8 cellular contexts compared by ENCODE assay signal in the genomic region with DNA sequence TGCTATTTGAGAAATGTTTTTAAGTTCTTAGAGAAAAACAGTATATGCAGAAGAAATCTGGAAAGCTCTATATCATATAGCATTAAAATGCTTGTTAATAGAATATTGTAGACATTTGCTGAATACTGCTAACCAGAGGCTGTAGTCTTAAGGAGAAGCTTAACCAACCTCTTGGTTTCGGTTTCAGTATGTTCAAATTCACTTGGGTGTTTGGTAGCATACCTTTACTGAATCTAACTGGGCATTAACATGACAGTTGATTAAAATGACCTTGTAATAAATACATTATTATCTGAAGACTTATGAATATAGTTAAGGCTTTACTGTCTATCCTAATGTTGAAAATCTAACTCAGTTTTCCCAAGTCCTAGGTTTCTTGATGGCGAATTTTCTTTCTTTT. TPM values are rescaled to one million over a fixed set of nuclear protein-coding genes. Genes with fewer than 3 reads are reported as not detected.
DNase-seq lines count a peak whose midpoint lies in the region; ATAC-seq, FAIRE-seq and TF ChIP-seq lines count a peak whose summit lies in the region.

No MANE protein-coding gene starts in this region.

- H2AK5ac ChIP-seq in mesendoderm (ENCODE audit: low read length) = no peak overlapping the region

- no peaks in the 10 kb centered on the region for H3K9me3 Mint-ChIP-seq in CD8-positive, alpha-beta memory T cell

- H3K4me3 ChIP-seq in CD8-positive, alpha-beta memory T cell (ENCODE audit: low read length) = peak overlapping the region; percentile 9
- no peak overlapping the region for H3K4me3 ChIP-seq in fibroblast of the aortic adventitia (ENCODE audit: low read depth, low read length)
- no peak overlapping the region for H3K4me3 ChIP-seq in mesendoderm (ENCODE audit: low read length)

- no peak overlapping the region for H2BK5ac ChIP-seq in mesendoderm (ENCODE audit: low read length)

- no peak overlapping the region for H3K23ac ChIP-seq in mesendoderm (ENCODE audit: low read length)

- H3K4me3 Mint-ChIP-seq in CD8-positive, alpha-beta memory T cell = peak overlapping the region; percentile 75 to 100 (median 98)

- no peaks in the 10 kb centered on the region for H3K9me3 ChIP-seq in CD8-positive, alpha-beta memory T cell (ENCODE audit: low read length)

- no peak overlapping the region for H2BK15ac ChIP-seq in mesendoderm (replicated peaks; ENCODE audit: low read depth)

- DNase-seq in CD8-positive, alpha-beta memory T cell = peak in 2 of 5 donors; percentile 28 to 34
- DNase-seq in MV-4-11 (lab: John Stamatoyannopoulos, UW) (peak; percentile 26), fibroblast of the aortic adventitia (ENCODE audit: low read depth) (peak; percentile 40), AML-193 (lab: John Stamatoyannopoulos, UW) (no peak), frontal cortex (ENCODE audit: low spot score in 2 of 2) (no peak), mesendoderm (no peak), NCI-H510A (lab: John Stamatoyannopoulos, UW) (no peak)

- peaks cover 63% of the 10 kb centered on the region for H3K79me2 ChIP-seq in mesendoderm (ENCODE audit: control insufficient read depth, insufficient read depth, low read length)

- H3K36me3 ChIP-seq in CD8-positive, alpha-beta memory T cell (ENCODE audit: insufficient read depth, low read length) = peaks cover 16% of the 10 kb centered on the region
- peaks cover 2% of the 10 kb centered on the region for H3K36me3 ChIP-seq in mesendoderm (ENCODE audit: control insufficient read depth, insufficient read depth, low read length)

- no peak for TF ChIP-seq CTCF in fibroblast of the aortic adventitia (IDR thresholded peaks at IDR 0.05; ENCODE audit: insufficient read depth, low read length)

- H3K27me3 Mint-ChIP-seq in CD8-positive, alpha-beta memory T cell = peaks cover 0 to 3% of the 10 kb centered on the region in 2 donors

- no peak overlapping the region for H3K27ac ChIP-seq in CD8-positive, alpha-beta memory T cell (ENCODE audit: low read depth, low read length)
- no peak overlapping the region for H3K27ac ChIP-seq in mesendoderm (ENCODE audit: low read depth, low read length)

- no peak overlapping the region for H4K8ac ChIP-seq in mesendoderm (ENCODE audit: low read depth, low read length)

- H3K18ac ChIP-seq in mesendoderm (ENCODE audit: low read length) = no peak overlapping the region

- peaks cover 14 to 74% (median 21%) of the 10 kb centered on the region in 3 donors for H3K36me3 Mint-ChIP-seq in CD8-positive, alpha-beta memory T cell

- peak overlapping the region; percentile 81 to 100 (median 90) for H3K27ac Mint-ChIP-seq in CD8-positive, alpha-beta memory T cell

- H3K4ac ChIP-seq in mesendoderm (ENCODE audit: low read depth, low read length) = no peak overlapping the region

- no peak overlapping the region for H3K56ac ChIP-seq in mesendoderm (ENCODE audit: low read length)

- WGBS in mesendoderm (ENCODE audit: extremely low coverage, insufficient coverage, low lambda C conversion rate) = no CpG with 5 or more reads among the region's 2 CpGs

- H2BK120ac ChIP-seq in mesendoderm (ENCODE audit: low read depth, low read length) = no peak overlapping the region

- POLR2A ChIA-PET in CD8-positive, alpha-beta memory T cell (lab: Charles Lee) = interaction anchor here (0.5 to 1.0 kb wide), 2 partner anchors 21 to 261 kb away, joined by 3 to 4 read pairs; partner anchors contain the start of gene DDIAS

- H3K27me3 ChIP-seq in CD8-positive, alpha-beta memory T cell (ENCODE audit: insufficient read depth, low read length, poor library complexity, severe bottlenecking) = no peaks in the 10 kb centered on the region
- H3K27me3 ChIP-seq in mesendoderm (ENCODE audit: insufficient read depth, low read length, poor library complexity) = no peaks in the 10 kb centered on the region

- peak; percentile 43 for ATAC-seq in GM21526 (IDR thresholded peaks at IDR 0.05; ENCODE audit: low FRiP score, unreplicated experiment)

- peaks cover 43% of the 10 kb centered on the region for H3K4me1 ChIP-seq in CD8-positive, alpha-beta memory T cell (ENCODE audit: insufficient read depth, low read length)
- H3K4me1 ChIP-seq in mesendoderm (ENCODE audit: control insufficient read depth, low read depth, low read length) = peaks cover 6% of the 10 kb centered on the region

- H4K5ac ChIP-seq in mesendoderm (ENCODE audit: low read length) = no peak overlapping the region

- peaks cover 8% of the 10 kb centered on the region for H3K79me1 ChIP-seq in mesendoderm (ENCODE audit: low read length)

- no peak for FAIRE-seq in frontal cortex (lab: Jason Lieb, UNC)

- no peak overlapping the region for H3K4me2 ChIP-seq in mesendoderm (ENCODE audit: low read length)

- CTCF ChIA-PET in CD8-positive, alpha-beta memory T cell (lab: Charles Lee) = no interaction called here

- H3K9ac ChIP-seq in mesendoderm (ENCODE audit: low read length) = no peak overlapping the region

- H3K4me1 Mint-ChIP-seq in CD8-positive, alpha-beta memory T cell = peaks cover 67 to 80% (median 78%) of the 10 kb centered on the region in 3 donors

RNA-seq across cellular contexts. Expression of gene PCF11, which starts 5.4 kb away (rescaled TPM):
- total RNA-seq in CD8-positive, alpha-beta memory T cell = 10 to 100 TPM; 58.8 to 63.7 TPM
- 34.2 TPM for polyA plus RNA-seq in CD8-positive, alpha-beta memory T cell
- total RNA-seq in fibroblast of the aortic adventitia (ENCODE audit: low replicate concordance) (47.7 and 49.2 TPM in 2 replicates), frontal cortex (77.0 TPM)
- 32.5 TPM for polyA plus RNA-seq in mesendoderm (2013, experiment 1 of 2)
- polyA plus RNA-seq in mesendoderm (2013, experiment 2 of 2) = 32.6 TPM

RNA-seq across cellular contexts. Expression of gene ANKRD42, which starts 31.1 kb away (rescaled TPM):
- total RNA-seq in CD8-positive, alpha-beta memory T cell = 10 to 100 TPM in 1 of 2 experiments, 1 to 10 TPM in 1; 9.7 to 10.3 TPM
- 6.0 TPM for polyA plus RNA-seq in CD8-positive, alpha-beta memory T cell
- total RNA-seq in fibroblast of the aortic adventitia (ENCODE audit: low replicate concordance) (8.3 and 9.5 TPM in 2 replicates), frontal cortex (8.6 TPM)
- polyA plus RNA-seq in mesendoderm (2013, experiment 1 of 2) = 4.5 TPM
- 4.4 TPM for polyA plus RNA-seq in mesendoderm (2013, experiment 2 of 2)

Comparison
In these comparisons a context has a peak if more than half of its experiments do, and no peak if none do; other contexts are left out.
1. DNase-seq: peak in MV-4-11 (single experiment) and fibroblast of the aortic adventitia (single experiment); none in AML-193 (0 of 2), frontal cortex (0 of 2), mesendoderm (single experiment) and NCI-H510A (single experiment).